11 cellular contexts compared by ENCODE assay signal in the genomic region with DNA sequence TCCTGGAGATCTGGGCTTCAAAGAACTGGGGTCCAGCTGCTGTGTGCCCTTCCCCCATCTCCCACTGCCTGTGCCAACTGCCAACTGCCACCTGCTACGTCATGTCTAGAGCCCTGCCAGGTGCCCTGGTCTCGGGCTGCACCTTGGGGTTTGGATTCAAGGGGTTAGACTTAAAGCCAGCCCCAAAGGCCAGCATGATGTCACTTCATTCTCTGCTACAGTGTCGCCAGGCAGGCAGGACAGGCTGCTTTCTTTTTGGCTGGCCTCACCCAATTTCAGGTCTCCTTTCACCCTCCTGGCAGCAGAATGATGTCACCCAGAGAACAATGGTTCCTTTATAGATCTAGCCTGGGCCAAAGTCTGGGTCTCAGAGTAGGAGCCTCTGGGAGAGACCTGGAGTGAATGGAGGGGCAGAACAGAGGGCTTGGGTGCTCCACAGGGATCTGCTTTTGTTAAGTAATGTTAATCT.
DNase-seq lines count a peak whose midpoint lies in the region; ATAC-seq, FAIRE-seq and TF ChIP-seq lines count a peak whose summit lies in the region.
"Had no signal": no experiment of that assay in that cellular context is flagged by ENCODE, and none has a peak within 500 bp of the region (broad histone marks: within the 10 kb centered on the region; RNA-seq: fewer than 3 reads in every experiment).

No MANE protein-coding gene starts in this region.

- H3K36me3 ChIP-seq in mesodermal cell (ENCODE audit: control insufficient read depth, insufficient read depth, low read length) (peaks cover 35% of the 10 kb centered on the region), A673 (ENCODE audit: insufficient read depth, low read length, poor library complexity, severe bottlenecking) (no peaks in the 10 kb centered on the region)
- H3K36me3 ChIP-seq in CD4-positive, alpha-beta memory T cell (ENCODE audit: insufficient read depth, low read length): no peaks in the 10 kb centered on the region

- intact Hi-C loops in CD4-positive, alpha-beta memory T cell (cut with micrococcal nuclease): no loop called here
- intact Hi-C loops in A673 (cut with micrococcal nuclease; ENCODE audit: unreplicated experiment): no loop called here

- H3K27me3 Mint-ChIP-seq in CD4-positive, alpha-beta memory T cell: no peaks in the 10 kb centered on the region
- H3K27me3 Mint-ChIP-seq in HFFc6 (ENCODE audit: insufficient read depth): peaks cover 4% of the 10 kb centered on the region

- TF ChIP-seq RAD21 in A549 (conservative IDR thresholded peaks at IDR 0.05 in 1 of 2, IDR thresholded peaks at IDR 0.05 in 1 of 2): no peak

- H3K4me1 ChIP-seq in A549 (peaks cover 17% of the 10 kb centered on the region), mesodermal cell (ENCODE audit: control insufficient read depth, insufficient read depth, low read length, poor library complexity, severe bottlenecking) (peaks cover 14% of the 10 kb centered on the region), A673 (ENCODE audit: insufficient read depth, low read length, poor library complexity, severe bottlenecking) (no peaks in the 10 kb centered on the region)
- no peaks in the 10 kb centered on the region for H3K4me1 ChIP-seq in CD4-positive, alpha-beta memory T cell (ENCODE audit: insufficient read depth, low read length)

- TF ChIP-seq CTCF in A549 (IDR thresholded peaks at IDR 0.05): no peak
- TF ChIP-seq CTCF in coronary artery (IDR thresholded peaks at IDR 0.05): no peak
- no peak for TF ChIP-seq CTCF in A673 (conservative IDR thresholded peaks at IDR 0.05; ENCODE audit: low read depth, low read length)
- TF ChIP-seq CTCF in HFFc6 (IDR thresholded peaks at IDR 0.05): no peak

- peak; percentile 24 to 69; a peak in 5 of 6 replicates for ATAC-seq in A549

- CTCF ChIA-PET in A549 (lab: Yijun Ruan, JAX): no interaction called here
- CTCF ChIA-PET in CD4-positive, alpha-beta memory T cell (lab: Charles Lee; ENCODE audit: partially characterized antibody): no interaction called here
- CTCF ChIA-PET in A673 (lab: Charles Lee): interaction anchor here (1.2 kb wide), 1 partner anchor 9 kb away, joined by 5 read pairs; no protein-coding TSS in a partner anchor

- no TSS peak for BruUV-seq in A673 (replicated peaks; lab: Mats Ljungman, UMichigan)

- DNase-seq in A549 (ENCODE audit: low read depth in 1 of 2, low spot score in 1 of 2): peak in 1 of 2 experiments; percentile 49
- peak; percentile 76 for DNase-seq in NCI-H2029 (lab: John Stamatoyannopoulos, UW)
- no peak for DNase-seq in coronary artery (ENCODE audit: low spot score)
- no peak for DNase-seq in CD4-positive, alpha-beta memory T cell
- DNase-seq in NCI-H187 treated with DMSO at 0.1 percent for 48 hours (lab: John Stamatoyannopoulos, UW): no peak
- no peak for DNase-seq in A673 (ENCODE audit: low spot score)
- DNase-seq in HFFc6: no peak
- DNase-seq: AML-193 had no signal

- 40% methylated on average over 2 of the region's 3 CpGs for WGBS in A549 (ENCODE audit: missing lambda C conversion rate)
- 63 to 72% methylated on average over 2 to 3 of the region's 3 CpGs for WGBS in mesodermal cell (ENCODE audit: insufficient coverage in 2 of 2), 2 experiments

- H3K27ac Mint-ChIP-seq in CD4-positive, alpha-beta memory T cell: peak overlapping the region in 1 of 7 donors; percentile 24
- H3K27ac Mint-ChIP-seq in HFFc6: no peak overlapping the region

- no peak overlapping the region for H3K4me3 ChIP-seq in A549
- no peak overlapping the region for H3K4me3 ChIP-seq in coronary artery
- H3K4me3 ChIP-seq in mesodermal cell (ENCODE audit: extremely low read depth, insufficient read depth, low read length, poor library complexity, severe bottlenecking): no peak overlapping the region
- H3K4me3 ChIP-seq in CD4-positive, alpha-beta memory T cell (ENCODE audit: low read length in 2 of 2): no peak overlapping the region
- no peak overlapping the region for H3K4me3 ChIP-seq in A673 (ENCODE audit: low read depth, low read length, poor library complexity, severe bottlenecking)

- no peak for TF ChIP-seq EP300 in A549 (IDR thresholded peaks at IDR 0.05)

- H3K27me3 ChIP-seq in CD4-positive, alpha-beta memory T cell (ENCODE audit: insufficient read depth, low read length): no peaks in the 10 kb centered on the region
- no peaks in the 10 kb centered on the region for H3K27me3 ChIP-seq in A673 (replicated peaks; ENCODE audit: insufficient read depth, low read depth, low read length, poor library complexity)

- peak overlapping the region; percentile 61 for H3K4me2 ChIP-seq in A549

- POLR2A ChIA-PET in A549 (lab: Yijun Ruan, JAX) (no interaction called here), A673 (lab: Charles Lee; ENCODE audit: low non-redundant PET) (no interaction called here)
- POLR2A ChIA-PET in CD4-positive, alpha-beta memory T cell (lab: Charles Lee; ENCODE audit: partially characterized antibody): no interaction called here

- no peaks in the 10 kb centered on the region for H3K4me1 Mint-ChIP-seq in CD4-positive, alpha-beta memory T cell
- H3K4me1 Mint-ChIP-seq in HFFc6 (ENCODE audit: low read depth): no peaks in the 10 kb centered on the region

- H3K4me3 Mint-ChIP-seq in CD4-positive, alpha-beta memory T cell: no peak overlapping the region
- H3K4me3 Mint-ChIP-seq in HFFc6: no peak overlapping the region

- H3K9me3 Mint-ChIP-seq in CD4-positive, alpha-beta memory T cell: peaks cover 0 to 1% (median 0%) of the 10 kb centered on the region in 8 donors
- H3K9me3 Mint-ChIP-seq in HFFc6: peaks cover 37% of the 10 kb centered on the region

- no peak for TF ChIP-seq POLR2A in A549 (IDR thresholded peaks at IDR 0.05; ENCODE audit: low read length)

- FAIRE-seq in A549 (lab: Jason Lieb, UNC): no peak
- FAIRE-seq: bronchial epithelial cell, HTR-8/SVneo had no signal

- peaks cover 0 to 4% of the 10 kb centered on the region in 2 donors for H3K36me3 Mint-ChIP-seq in CD4-positive, alpha-beta memory T cell
- H3K36me3 Mint-ChIP-seq in HFFc6 (ENCODE audit: low read depth): peaks cover 12% of the 10 kb centered on the region; the same call in 1 of the 2 replicates

- H3K27ac ChIP-seq in A549 (peak overlapping the region; percentile 51 to 59; a peak in 5 of 6 replicates), coronary artery (peak overlapping the region; percentile 3 to 76), mesodermal cell (ENCODE audit: low read depth, low read length, severe bottlenecking) (peak overlapping the region; percentile 84), A673 (ENCODE audit: low read depth, low read length, poor library complexity, severe bottlenecking) (no peak overlapping the region)
- H3K27ac ChIP-seq in CD4-positive, alpha-beta memory T cell (ENCODE audit: low read depth, low read length): no peak overlapping the region

- H3K9me3 ChIP-seq in A549 (no peaks in the 10 kb centered on the region), mesodermal cell (ENCODE audit: control insufficient read depth, low read length) (peaks cover 6% of the 10 kb centered on the region), A673 (ENCODE audit: low read depth, low read length, poor library complexity, severe bottlenecking) (no peaks in the 10 kb centered on the region)
- no peaks in the 10 kb centered on the region for H3K9me3 ChIP-seq in CD4-positive, alpha-beta memory T cell (ENCODE audit: control insufficient read depth in 1 of 2, low read length in 2 of 2)

TF ChIP-seq in A549, 52 proteins besides CTCF, POLR2A, EP300 and RAD21:
- TF ChIP-seq RCOR1 (IDR thresholded peaks at IDR 0.05; ENCODE audit: low read depth, low read length) (no peak), CHD4 (IDR thresholded peaks at IDR 0.05; ENCODE audit: borderline replicate concordance) (no peak), EHMT2 (IDR thresholded peaks at IDR 0.05; ENCODE audit: low read depth) (no peak), MAZ (IDR thresholded peaks at IDR 0.05; ENCODE audit: borderline replicate concordance, low read depth, low read length) (no peak), HOXA7 (CRISPR knock-in tag; IDR thresholded peaks at IDR 0.05) (no peak), HEYL (CRISPR knock-in tag; IDR thresholded peaks at IDR 0.05) (no peak), ESRRA (IDR thresholded peaks at IDR 0.05; ENCODE audit: borderline replicate concordance, low read length) (no peak)
- TF ChIP-seq, protein P1, sequence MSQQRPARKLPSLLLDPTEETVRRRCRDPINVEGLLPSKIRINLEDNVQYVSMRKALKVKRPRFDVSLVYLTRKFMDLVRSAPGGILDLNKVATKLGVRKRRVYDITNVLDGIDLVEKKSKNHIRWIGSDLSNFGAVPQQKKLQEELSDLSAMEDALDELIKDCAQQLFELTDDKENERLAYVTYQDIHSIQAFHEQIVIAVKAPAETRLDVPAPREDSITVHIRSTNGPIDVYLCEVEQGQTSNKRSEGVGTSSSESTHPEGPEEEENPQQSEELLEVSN (IDR thresholded peaks at IDR 0.05; ENCODE audit: borderline replicate concordance, low read depth): no peak
TF ChIP-seq in A549: peak in this region for 0.

Comparison
In these comparisons a context has a peak if more than half of its experiments do, and no peak if none do; other contexts are left out.
1. H3K27ac ChIP-seq: peak in A549 (2 of 2), coronary artery (2 of 2) and mesodermal cell (single experiment); none in CD4-positive, alpha-beta memory T cell (single experiment) and A673 (single experiment).